ENCODE assay signal across 1 cellular context in genomic region chr12:14842315-14842714, GRCh38.
TF ChIP-seq lines count a peak whose summit lies in the region.

No MANE protein-coding gene starts in this region.

TF ChIP-seq in HepG2, 621 proteins besides CTCF, POLR2A, EP300 and RAD21 (continues in another document):
- no peak for TF ChIP-seq TOE1 (CRISPR knock-in tag; IDR thresholded peaks at IDR 0.05)
- no peak for TF ChIP-seq ZBTB37 (CRISPR knock-in tag; IDR thresholded peaks at IDR 0.05)
- no peak for TF ChIP-seq HOMEZ (CRISPR knock-in tag; IDR thresholded peaks at IDR 0.05; ENCODE audit: low read depth)
- TF ChIP-seq ETV5 (CRISPR knock-in tag; IDR thresholded peaks at IDR 0.05; ENCODE audit: borderline replicate concordance) = no peak
- TF ChIP-seq PATZ1 (CRISPR knock-in tag; IDR thresholded peaks at IDR 0.05) = no peak
- TF ChIP-seq ZNF557 (CRISPR knock-in tag; IDR thresholded peaks at IDR 0.05) = no peak
- no peak for TF ChIP-seq KIAA2018 (CRISPR knock-in tag; IDR thresholded peaks at IDR 0.05; ENCODE audit: borderline replicate concordance)
- TF ChIP-seq HNF1A (IDR thresholded peaks at IDR 0.05; ENCODE audit: low read depth) = peak; percentile 78
- TF ChIP-seq HNF1A (CRISPR knock-in tag; IDR thresholded peaks at IDR 0.05; ENCODE audit: borderline replicate concordance) = no peak; the same call in 1 of the 2 replicates
- no peak for TF ChIP-seq NFE2L1 (CRISPR knock-in tag; IDR thresholded peaks at IDR 0.05; ENCODE audit: borderline replicate concordance)
- no peak for TF ChIP-seq MAFK (conservative IDR thresholded peaks at IDR 0.05 in 1 of 2, IDR thresholded peaks at IDR 0.05 in 1 of 2; ENCODE audit: low read length in 2 of 2)
- TF ChIP-seq MXD4 (CRISPR knock-in tag; IDR thresholded peaks at IDR 0.05) = no peak
- no peak for TF ChIP-seq ZNF782 (CRISPR knock-in tag; IDR thresholded peaks at IDR 0.05; ENCODE audit: borderline replicate concordance)
- no peak for TF ChIP-seq CEBPB (IDR thresholded peaks at IDR 0.05; ENCODE audit: borderline replicate concordance, low read depth, low read length)
- TF ChIP-seq GLI4 (CRISPR knock-in tag; IDR thresholded peaks at IDR 0.05; ENCODE audit: borderline replicate concordance) = no peak
- TF ChIP-seq FOXP1 (IDR thresholded peaks at IDR 0.05) = no peak
- no peak for TF ChIP-seq FOXP1 (CRISPR knock-in tag; IDR thresholded peaks at IDR 0.05)
- TF ChIP-seq YEATS4 (CRISPR knock-in tag; IDR thresholded peaks at IDR 0.05; ENCODE audit: borderline replicate concordance) = no peak
- TF ChIP-seq NAIF1 (CRISPR knock-in tag; IDR thresholded peaks at IDR 0.05; ENCODE audit: borderline replicate concordance) = no peak
- no peak for TF ChIP-seq MXD1 (CRISPR knock-in tag; IDR thresholded peaks at IDR 0.05)
- TF ChIP-seq DMAP1 (CRISPR knock-in tag; IDR thresholded peaks at IDR 0.05) = 0 out of 2 replicates have a peak, but pooled peaks have one; percentile 4
- TF ChIP-seq SIX1 (CRISPR knock-in tag; IDR thresholded peaks at IDR 0.05; ENCODE audit: borderline replicate concordance) = no peak
- no peak for TF ChIP-seq ZNF337 (CRISPR knock-in tag; IDR thresholded peaks at IDR 0.05; ENCODE audit: borderline replicate concordance, low read depth)
- TF ChIP-seq ASH2L (IDR thresholded peaks at IDR 0.05; ENCODE audit: insufficient read length, low read depth, low read length) = peak; percentile 8
- no peak for TF ChIP-seq ZNF33B (CRISPR knock-in tag; IDR thresholded peaks at IDR 0.05)
- peak; percentile 1; the same call in 1 of the 2 replicates for TF ChIP-seq THAP11 (CRISPR knock-in tag; IDR thresholded peaks at IDR 0.05)
- TF ChIP-seq SIN3B (IDR thresholded peaks at IDR 0.05; ENCODE audit: low read length) = no peak
- TF ChIP-seq FUBP1 (CRISPR knock-in tag; IDR thresholded peaks at IDR 0.05; ENCODE audit: borderline replicate concordance) = no peak
- no peak for TF ChIP-seq ZNF501 (CRISPR knock-in tag; IDR thresholded peaks at IDR 0.05)
- TF ChIP-seq ARID3A (IDR thresholded peaks at IDR 0.05; ENCODE audit: low read depth, low read length) = 0 out of 2 replicates have a peak, but pooled peaks have one; percentile 3
- TF ChIP-seq HCFC1 (IDR thresholded peaks at IDR 0.05; ENCODE audit: low read depth, low read length) = no peak
- no peak for TF ChIP-seq ZMYM4 (CRISPR knock-in tag; IDR thresholded peaks at IDR 0.05)
